ENCODE assay signal across 22 cellular contexts in genomic region chrX:69144854-69145253, GRCh38. TPM values are rescaled to one million over a fixed set of nuclear protein-coding genes. Genes with fewer than 3 reads are reported as not detected.
DNase-seq lines count a peak whose midpoint lies in the region; ATAC-seq and TF ChIP-seq lines count a peak whose summit lies in the region.
"Had no signal": no experiment of that assay in that cellular context is flagged by ENCODE, and none has a peak within 500 bp of the region (broad histone marks: within the 10 kb centered on the region; RNA-seq: fewer than 3 reads in every experiment).

No MANE protein-coding gene starts in this region.

- peak overlapping the region; percentile 78 for H3K27ac Mint-ChIP-seq in mesothelial cell of epicardium
- H3K27ac Mint-ChIP-seq in type B pancreatic cell, result peak overlapping the region; percentile 65
- H3K27ac Mint-ChIP-seq: CD4-positive, CD25-positive, alpha-beta regulatory T cell had no signal

- intact Hi-C loops in cardiac septum (cut with DNase I) (no loop called here), right cardiac atrium (cut with DNase I) (no loop called here), aorta (cut with DNase I) (no loop called here)

- no peak overlapping the region for H4K91ac ChIP-seq in neuronal stem cell (ENCODE audit: low read depth, low read length, poor library complexity)

- ATAC-seq in right cardiac atrium, result no peak
- no peak for ATAC-seq in GM19452 (IDR thresholded peaks at IDR 0.05; ENCODE audit: unreplicated experiment)
- ATAC-seq in aorta (ENCODE audit: low FRiP score), result no peak

- H3K36me3 Mint-ChIP-seq in mesothelial cell of epicardium (no peaks in the 10 kb centered on the region), type B pancreatic cell (no peaks in the 10 kb centered on the region)
- H3K36me3 Mint-ChIP-seq: CD4-positive, CD25-positive, alpha-beta regulatory T cell had no signal

- TF ChIP-seq CTCF in mesothelial cell of epicardium (IDR thresholded peaks at IDR 0.05; ENCODE audit: unreplicated experiment) (no peak), type B pancreatic cell (conservative IDR thresholded peaks at IDR 0.05) (no peak), coronary artery (IDR thresholded peaks at IDR 0.05) (no peak)

- H3K27me3 Mint-ChIP-seq in mesothelial cell of epicardium (ENCODE audit: low read depth) (no peaks in the 10 kb centered on the region), type B pancreatic cell (no peaks in the 10 kb centered on the region)
- H3K27me3 Mint-ChIP-seq: CD4-positive, CD25-positive, alpha-beta regulatory T cell had no signal

- no peak overlapping the region for H2BK12ac ChIP-seq in neuronal stem cell (ENCODE audit: low read length)

- H3K27ac ChIP-seq in right cardiac atrium (ENCODE audit: low read length) (no peak overlapping the region), neuronal stem cell (replicated peaks; ENCODE audit: low read length) (peak overlapping the region; percentile 54), aorta (ENCODE audit: low read depth in 1 of 2, low read length in 2 of 2) (no peak overlapping the region), coronary artery (no peak overlapping the region)
- H3K27ac ChIP-seq: RWPE1 had no signal

- H3K14ac ChIP-seq in neuronal stem cell (ENCODE audit: low read length), result no peak overlapping the region

- peaks cover 32% of the 10 kb centered on the region for H3K4me1 Mint-ChIP-seq in mesothelial cell of epicardium
- H3K4me1 Mint-ChIP-seq in type B pancreatic cell (ENCODE audit: unreplicated experiment), result peaks cover 26% of the 10 kb centered on the region
- H3K4me1 Mint-ChIP-seq: CD4-positive, CD25-positive, alpha-beta regulatory T cell had no signal

- H3K4me3 Mint-ChIP-seq in mesothelial cell of epicardium (no peak overlapping the region), type B pancreatic cell (peak overlapping the region; percentile 63)
- H3K4me3 Mint-ChIP-seq: CD4-positive, CD25-positive, alpha-beta regulatory T cell had no signal

- H3K79me1 ChIP-seq in neuronal stem cell (ENCODE audit: low read depth, low read length), result no peaks in the 10 kb centered on the region

- H3K23ac ChIP-seq in neuronal stem cell (ENCODE audit: low read depth, low read length, poor library complexity), result no peak overlapping the region

- no peak overlapping the region for H3K4me2 ChIP-seq in neuronal stem cell (ENCODE audit: insufficient read depth, low read length, poor library complexity, severe bottlenecking)

- peak overlapping the region; percentile 51 for H2AFZ ChIP-seq in neuronal stem cell (ENCODE audit: low read length)

- H2BK5ac ChIP-seq in neuronal stem cell (ENCODE audit: low read length), result no peak overlapping the region

- H3K36me3 ChIP-seq in neuronal stem cell (replicated peaks in 1 of 2; ENCODE audit: control insufficient read depth in 2 of 2, insufficient read depth in 2 of 2, low read length in 2 of 2), result no peaks in the 10 kb centered on the region
- no peaks in the 10 kb centered on the region for H3K36me3 ChIP-seq in aorta (ENCODE audit: control insufficient read depth in 1 of 2, insufficient read depth in 2 of 2, low read length in 1 of 2)
- H3K36me3 ChIP-seq: MG63 had no signal

- H3K4me1 ChIP-seq in right cardiac atrium (ENCODE audit: control insufficient read depth, insufficient read depth, low read length) (peaks cover 1% of the 10 kb centered on the region), neuronal stem cell (ENCODE audit: control insufficient read depth in 2 of 2, insufficient read depth in 1 of 2, low read depth in 1 of 2, low read length in 2 of 2) (peaks cover 24 to 38% of the 10 kb centered on the region in 2 donors), aorta (ENCODE audit: control insufficient read depth in 1 of 2, insufficient read depth in 2 of 2, low read length in 2 of 2) (no peaks in the 10 kb centered on the region)

- DNase-seq in cardiac septum (ENCODE audit: low spot score) (peak; percentile 46), right cardiac atrium (no peak), mesothelial cell of epicardium (ENCODE audit: low spot score in 2 of 2, unreplicated experiment in 2 of 2) (no peak), neuronal stem cell (ENCODE audit: low spot score) (no peak), type B pancreatic cell (ENCODE audit: extremely low spot score, unreplicated experiment) (no peak), aorta (no peak), coronary artery (ENCODE audit: low spot score) (no peak)
- DNase-seq: 8988T; CD4-positive, CD25-positive, alpha-beta regulatory T cell; DMS53; H7; IMR-90; KG1; MG63; NCI-H1048; NCI-H1694; NCI-H2029 treated with DMSO at 0.1 percent for 48 hours; NCI-H2171; NCI-H526; SHP77 had no signal

- H3K4ac ChIP-seq in neuronal stem cell (ENCODE audit: low read length), result no peak overlapping the region

- H3K9me3 Mint-ChIP-seq in mesothelial cell of epicardium (peaks cover 6% of the 10 kb centered on the region), type B pancreatic cell (no peaks in the 10 kb centered on the region)

- no peak overlapping the region for H2AK5ac ChIP-seq in neuronal stem cell (ENCODE audit: low read depth, low read length)

- H2BK15ac ChIP-seq in neuronal stem cell (ENCODE audit: low read length), result no peak overlapping the region

- no peak overlapping the region for H4K8ac ChIP-seq in neuronal stem cell (ENCODE audit: low read depth, low read length)

- WGBS in right cardiac atrium, result 82% methylated on average over 4 of the region's 4 CpGs
- WGBS in neuronal stem cell (ENCODE audit: extremely low coverage in 2 of 2, insufficient read length in 2 of 2, insufficient replicate concordance in 1 of 2), 2 donors, result no CpG with 5 or more reads among the region's 4 CpGs
- 61 to 90% methylated on average over 4 of the region's 4 CpGs for WGBS in aorta, 2 donors

- H3K4me3 ChIP-seq in right cardiac atrium (ENCODE audit: low read length) (no peak overlapping the region), neuronal stem cell (ENCODE audit: low read length in 2 of 2) (no peak overlapping the region), aorta (ENCODE audit: low read length in 2 of 2) (no peak overlapping the region), coronary artery (no peak overlapping the region)
- H3K4me3 ChIP-seq: MG63 had no signal

- H3K18ac ChIP-seq in neuronal stem cell (ENCODE audit: low read length), result no peak overlapping the region

- H2BK120ac ChIP-seq in neuronal stem cell (ENCODE audit: low read depth, low read length), result no peak overlapping the region

- H3K27me3 ChIP-seq in right cardiac atrium (ENCODE audit: control insufficient read depth, insufficient read depth) (no peaks in the 10 kb centered on the region), neuronal stem cell (ENCODE audit: control insufficient read depth in 3 of 3, insufficient read depth in 3 of 3, low read depth in 1 of 3, low read length in 3 of 3) (no peaks in the 10 kb centered on the region), aorta (ENCODE audit: control insufficient read depth in 1 of 2, insufficient read depth in 2 of 2, low read length in 1 of 2) (no peaks in the 10 kb centered on the region)
- H3K27me3 ChIP-seq: MG63 had no signal

- H3K9me3 ChIP-seq in right cardiac atrium (ENCODE audit: control insufficient read depth, low read length), result no peaks in the 10 kb centered on the region
- no peaks in the 10 kb centered on the region for H3K9me3 ChIP-seq in neuronal stem cell (replicated peaks in 1 of 2; ENCODE audit: control insufficient read depth in 2 of 2, insufficient read depth in 1 of 2, low read depth in 1 of 2, low read length in 2 of 2)
- H3K9me3 ChIP-seq in aorta (ENCODE audit: control insufficient read depth, low read length), result no peaks in the 10 kb centered on the region
- H3K9me3 ChIP-seq: MG63 had no signal

- no peak overlapping the region for H3K9ac ChIP-seq in neuronal stem cell (ENCODE audit: low read depth, low read length, poor library complexity)

RNA-seq across cellular contexts. Expression of gene PJA1, which starts 20.4 kb away (rescaled TPM):
- total RNA-seq in cardiac septum (18.8 TPM), right cardiac atrium (10 to 100 TPM; 14.1 to 20.8 (median 18.5) TPM), mesothelial cell of epicardium (34.8 to 37.5 TPM (median 37.2 TPM) in 3 replicates), type B pancreatic cell (ENCODE audit: low replicate concordance) (47.5 and 50.6 TPM in 2 replicates), aorta (10 to 100 TPM; 26.1 to 28.1 TPM)
- polyA plus RNA-seq in right cardiac atrium (12.3 TPM), aorta (10 to 100 TPM; 11.1 to 33.3 TPM)
- 68.9 TPM for polyA plus RNA-seq in neuronal stem cell (2013, experiment 1 of 2)
- 73.4 TPM for polyA plus RNA-seq in neuronal stem cell (2013, experiment 2 of 2)
